Comparison of ENCODE assay signal across 13 cellular contexts in the genomic region with DNA sequence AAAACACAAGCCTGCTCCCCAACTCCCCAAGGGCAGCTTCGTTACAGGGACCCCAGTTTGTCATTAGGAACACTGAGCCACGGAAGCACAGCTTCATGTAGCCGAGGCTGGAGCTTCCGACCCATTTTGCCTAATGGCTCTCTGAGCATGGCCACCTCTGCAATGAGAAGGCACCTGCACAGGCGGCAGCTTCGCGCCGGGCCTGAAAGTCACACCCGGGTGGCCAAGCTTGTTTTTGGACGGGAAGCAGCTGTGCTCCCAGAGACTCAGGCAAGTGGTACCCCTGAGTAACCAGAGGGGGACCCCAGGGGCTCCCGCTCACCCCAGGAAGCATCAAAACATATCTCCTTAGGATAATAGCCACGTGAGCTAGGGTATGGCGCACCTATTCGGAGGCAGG.
DNase-seq lines count a peak whose midpoint lies in the region; ATAC-seq and TF ChIP-seq lines count a peak whose summit lies in the region.
"Had no signal": no experiment of that assay in that cellular context is flagged by ENCODE, and none has a peak within 500 bp of the region (broad histone marks: within the 10 kb centered on the region; RNA-seq: fewer than 3 reads in every experiment).

No MANE protein-coding gene starts in this region.

- H3K9me3 ChIP-seq in upper lobe of left lung (no peaks in the 10 kb centered on the region), Karpas-422 (ENCODE audit: low read length) (no peaks in the 10 kb centered on the region)
- H3K9me3 ChIP-seq: heart right ventricle had no signal

- H3K27ac Mint-ChIP-seq in activated naive CD4-positive, alpha-beta T cell treated with anti-CD3 and anti-CD28 coated beads, Interleukin-2, amount 50 U/mL, for 24 hours = peak overlapping the region; percentile 46
- peak overlapping the region in 1 of 2 donors; percentile 78 for H3K27ac Mint-ChIP-seq in activated naive CD4-positive, alpha-beta T cell treated with anti-CD3 and anti-CD28 coated beads, Interleukin-2, amount 50 U/mL, for 72 hours
- peak overlapping the region; percentile 67 for H3K27ac Mint-ChIP-seq in activated CD8-positive, alpha-beta T cell treated with anti-CD3 and anti-CD28 coated beads, Interleukin-2, amount 10 ng/mL, durations not matched to agents 7 days and 5 days
- H3K27ac Mint-ChIP-seq in memory B cell = peak overlapping the region; percentile 92

- H3K4me3 ChIP-seq in upper lobe of left lung (no peak overlapping the region), Karpas-422 (ENCODE audit: low read length) (no peak overlapping the region)
- H3K4me3 ChIP-seq: heart right ventricle had no signal

- H3K9ac ChIP-seq in Karpas-422 (ENCODE audit: low read length) = no peak overlapping the region

- H3K27me3 ChIP-seq in upper lobe of left lung = no peaks in the 10 kb centered on the region
- H3K27me3 ChIP-seq in Karpas-422 (ENCODE audit: low read length) = no peaks in the 10 kb centered on the region
- H3K27me3 ChIP-seq: brain microvascular endothelial cell, heart right ventricle had no signal

- no peak for ATAC-seq in activated naive CD4-positive, alpha-beta T cell treated with anti-CD3 and anti-CD28 coated beads, Interleukin-2, amount 50 U/mL, for 72 hours
- no peak for ATAC-seq in activated CD8-positive, alpha-beta T cell treated with anti-CD3 and anti-CD28 coated beads, Interleukin-2, amount 10 ng/mL, durations not matched to agents 7 days and 5 days
- ATAC-seq in memory B cell (ENCODE audit: low read depth) (peak; percentile 49), upper lobe of left lung (ENCODE audit: low FRiP score in 2 of 2) (no peak)
- ATAC-seq: heart right ventricle had no signal

- no peaks in the 10 kb centered on the region for H3K27me3 Mint-ChIP-seq in activated naive CD4-positive, alpha-beta T cell treated with anti-CD3 and anti-CD28 coated beads, Interleukin-2, amount 50 U/mL, for 24 hours
- no peaks in the 10 kb centered on the region for H3K27me3 Mint-ChIP-seq in activated CD8-positive, alpha-beta T cell treated with anti-CD3 and anti-CD28 coated beads, Interleukin-2, amount 10 ng/mL, durations not matched to agents 7 days and 5 days (ENCODE audit: low read depth)
- no peaks in the 10 kb centered on the region for H3K27me3 Mint-ChIP-seq in memory B cell

- POLR2A ChIA-PET in activated CD8-positive, alpha-beta T cell treated with anti-CD3 and anti-CD28 coated beads, Interleukin-2, amount 10 ng/mL, durations not matched to agents 7 days and 5 days (lab: Charles Lee) = interaction anchor here (1.1 to 1.3 kb wide), 3 partner anchors 17 to 204 kb away, joined by 3 to 4 read pairs (median 3); a partner anchor contains a TSS

- no peaks in the 10 kb centered on the region for H3K9me2 ChIP-seq in Karpas-422 (replicated peaks; ENCODE audit: insufficient read depth, low read length)

- H3K4me1 Mint-ChIP-seq in activated naive CD4-positive, alpha-beta T cell treated with anti-CD3 and anti-CD28 coated beads, Interleukin-2, amount 50 U/mL, for 24 hours = peaks cover 80% of the 10 kb centered on the region
- H3K4me1 Mint-ChIP-seq in activated CD8-positive, alpha-beta T cell treated with anti-CD3 and anti-CD28 coated beads, Interleukin-2, amount 10 ng/mL, durations not matched to agents 7 days and 5 days (ENCODE audit: low read depth) = peaks cover 67% of the 10 kb centered on the region
- H3K4me1 Mint-ChIP-seq in memory B cell = peaks cover 58% of the 10 kb centered on the region

- no peak overlapping the region for H3K4me3 Mint-ChIP-seq in activated naive CD4-positive, alpha-beta T cell treated with anti-CD3 and anti-CD28 coated beads, Interleukin-2, amount 50 U/mL, for 24 hours
- no peak overlapping the region for H3K4me3 Mint-ChIP-seq in activated CD8-positive, alpha-beta T cell treated with anti-CD3 and anti-CD28 coated beads, Interleukin-2, amount 10 ng/mL, durations not matched to agents 7 days and 5 days
- peak overlapping the region; percentile 62 for H3K4me3 Mint-ChIP-seq in memory B cell

- peaks cover 2% of the 10 kb centered on the region for H3K36me3 Mint-ChIP-seq in activated naive CD4-positive, alpha-beta T cell treated with anti-CD3 and anti-CD28 coated beads, Interleukin-2, amount 50 U/mL, for 24 hours
- no peaks in the 10 kb centered on the region for H3K36me3 Mint-ChIP-seq in activated naive CD4-positive, alpha-beta T cell treated with anti-CD3 and anti-CD28 coated beads, Interleukin-2, amount 50 U/mL, for 72 hours
- peaks cover 6% of the 10 kb centered on the region for H3K36me3 Mint-ChIP-seq in activated CD8-positive, alpha-beta T cell treated with anti-CD3 and anti-CD28 coated beads, Interleukin-2, amount 10 ng/mL, durations not matched to agents 7 days and 5 days (ENCODE audit: low read depth)
- H3K36me3 Mint-ChIP-seq in memory B cell = peaks cover 2% of the 10 kb centered on the region

- H2AFZ ChIP-seq in Karpas-422 (ENCODE audit: low read length) = no peak overlapping the region

- no peak for TF ChIP-seq CTCF in upper lobe of left lung (IDR thresholded peaks at IDR 0.05)

- peaks cover 89% of the 10 kb centered on the region for H3K79me2 ChIP-seq in Karpas-422 (ENCODE audit: low read length)

- CTCF ChIA-PET in activated CD8-positive, alpha-beta T cell treated with anti-CD3 and anti-CD28 coated beads, Interleukin-2, amount 10 ng/mL, durations not matched to agents 7 days and 5 days (lab: Charles Lee) = interaction anchor here (0.6 to 3.4 kb wide), 8 partner anchors 9 to 268 kb away, joined by 3 to 32 read pairs (median 4); no protein-coding TSS in a partner anchor

- H3K27ac ChIP-seq in upper lobe of left lung (peak overlapping the region in 3 of 4 donors; percentile 10 to 80 (median 39)), Karpas-422 (ENCODE audit: low read length) (no peak overlapping the region)
- H3K27ac ChIP-seq: brain microvascular endothelial cell had no signal

- H4K20me1 ChIP-seq in Karpas-422 (ENCODE audit: insufficient read depth, low read depth, low read length) = 0 out of 2 replicates have a peak, but pooled peaks cover 6% of the 10 kb centered on the region

- peaks cover 0 to 10% (median 5%) of the 10 kb centered on the region in 4 donors for H3K36me3 ChIP-seq in upper lobe of left lung
- H3K36me3 ChIP-seq in Karpas-422 (ENCODE audit: insufficient read depth, low read length) = no peaks in the 10 kb centered on the region

- no peaks in the 10 kb centered on the region for H3K9me3 Mint-ChIP-seq in activated naive CD4-positive, alpha-beta T cell treated with anti-CD3 and anti-CD28 coated beads, Interleukin-2, amount 50 U/mL, for 24 hours
- no peaks in the 10 kb centered on the region for H3K9me3 Mint-ChIP-seq in activated naive CD4-positive, alpha-beta T cell treated with anti-CD3 and anti-CD28 coated beads, Interleukin-2, amount 50 U/mL, for 72 hours
- no peaks in the 10 kb centered on the region for H3K9me3 Mint-ChIP-seq in activated CD8-positive, alpha-beta T cell treated with anti-CD3 and anti-CD28 coated beads, Interleukin-2, amount 10 ng/mL, durations not matched to agents 7 days and 5 days (ENCODE audit: insufficient read depth)
- H3K9me3 Mint-ChIP-seq in memory B cell = no peaks in the 10 kb centered on the region

- DNase-seq in activated naive CD4-positive, alpha-beta T cell treated with anti-CD3 and anti-CD28 coated beads, Interleukin-2, amount 50 U/mL, for 72 hours (ENCODE audit: low spot score in 2 of 2) = no peak
- DNase-seq in activated CD8-positive, alpha-beta T cell treated with anti-CD3 and anti-CD28 coated beads, Interleukin-2, amount 10 ng/mL, durations not matched to agents 7 days and 5 days = no peak
- DNase-seq in memory B cell (ENCODE audit: low spot score in 2 of 2) (peak; percentile 28 to 36), upper lobe of left lung (no peak), NCI-H2171 (lab: John Stamatoyannopoulos, UW) (no peak), Karpas-422 (no peak)
- DNase-seq in activated CD4-positive, CD25-positive, alpha-beta regulatory T cell treated with anti-CD3 and anti-CD28 coated beads, Interleukin-2, amount 50 U/mL, for 72 hours = no peak
- DNase-seq: activated T-cell treated with anti-CD3 and anti-CD28 coated beads, Interleukin-2, amount 50 U/mL, for 1 hour; brain microvascular endothelial cell; DMS79; heart right ventricle; NCI-H446 had no signal

- H3K4me2 ChIP-seq in Karpas-422 (ENCODE audit: low read depth, low read length, poor library complexity, severe bottlenecking) = no peak overlapping the region

- TF ChIP-seq POLR2A in upper lobe of left lung (IDR thresholded peaks at IDR 0.05) = no peak

- no peak for TF ChIP-seq EP300 in upper lobe of left lung (IDR thresholded peaks at IDR 0.05)

- WGBS in upper lobe of left lung, 2 donors = 86 to 89% methylated on average over 3 to 12 of the region's 14 CpGs

- H3K4me1 ChIP-seq in upper lobe of left lung (peaks cover 34 to 48% (median 39%) of the 10 kb centered on the region in 4 donors), Karpas-422 (ENCODE audit: low read length) (peaks cover 9% of the 10 kb centered on the region)

Comparison
In these comparisons a context has a peak if more than half of its experiments do, and no peak if none do; other contexts are left out.
1. DNase-seq: peak in memory B cell (2 of 2); none in activated naive CD4-positive, alpha-beta T cell treated with anti-CD3 and anti-CD28 coated beads, Interleukin-2, amount 50 U/mL, for 72 hours (0 of 2), activated CD8-positive, alpha-beta T cell treated with anti-CD3 and anti-CD28 coated beads, Interleukin-2, amount 10 ng/mL, durations not matched to agents 7 days and 5 days (single experiment), upper lobe of left lung (0 of 2), NCI-H2171 (single experiment), activated CD4-positive, CD25-positive, alpha-beta regulatory T cell treated with anti-CD3 and anti-CD28 coated beads, Interleukin-2, amount 50 U/mL, for 72 hours (single experiment) and Karpas-422 (single experiment).